In the genomic region with DNA sequence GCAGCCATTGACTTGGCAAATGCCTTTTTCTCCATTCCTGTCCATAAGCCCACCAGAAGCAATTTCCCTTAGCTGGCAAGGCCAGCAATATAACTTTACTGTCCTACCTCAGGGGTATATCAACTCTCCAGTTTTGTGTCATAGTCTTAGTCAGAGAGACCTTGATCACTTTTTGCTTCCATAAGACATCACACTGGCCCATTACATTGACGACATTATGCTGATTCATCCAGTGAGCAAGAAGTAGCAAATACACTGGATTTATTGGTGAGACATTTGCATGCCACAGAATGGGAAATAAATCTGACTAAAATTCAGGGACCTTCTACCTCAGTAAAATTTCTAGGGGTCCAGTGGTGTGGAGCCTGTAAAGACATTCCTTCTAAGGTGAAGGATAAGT, we compare ENCODE assay signal across 17 cellular contexts.
"Had no signal": no experiment of that assay in that cellular context is flagged by ENCODE, and none has a peak within 500 bp of the region (broad histone marks: within the 10 kb centered on the region; RNA-seq: fewer than 3 reads in every experiment).

No MANE protein-coding gene starts in this region.

- FAIRE-seq: kidney had no signal

- H3K4me3 ChIP-seq: dorsolateral prefrontal cortex, mucosa of descending colon, psoas muscle, right lobe of liver, testis, tibial nerve had no signal

- H3K4me1 ChIP-seq: psoas muscle, right lobe of liver, testis, tibial nerve had no signal

- H3K27ac ChIP-seq: dorsolateral prefrontal cortex, neutrophil, psoas muscle, right lobe of liver, testis, tibial nerve had no signal

- H3K9me3 ChIP-seq: neutrophil, psoas muscle, right lobe of liver, testis, tibial nerve had no signal

- ATAC-seq: esophagus mucosa; mucosa of descending colon; naive thymus-derived CD8-positive, alpha-beta T cell; psoas muscle; right lobe of liver; stimulated activated naive B cell treated with anti-CD40 and anti-IgM and Interleukin-4, amounts not matched to agents 10 μg/mL and 1 μg/mL and 100 μg/mL, for 72 hours; stimulated activated naive CD8-positive, alpha-beta T cell treated with anti-CD3 and anti-CD28 coated beads, Interleukin-15, amount 100 ng/mL, for 72 hours had no signal

- DNase-seq: cortex of kidney; dorsolateral prefrontal cortex; effector CD8-positive, alpha-beta T cell; foreskin fibroblast; kidney; mucosa of descending colon; naive thymus-derived CD8-positive, alpha-beta T cell; psoas muscle; retina; right lobe of liver; stimulated activated CD4-positive, alpha-beta T cell treated with anti-CD3 and anti-CD28 coated beads, Interleukin-4, amount 100 ng/mL, for 1 hour; stimulated activated naive B cell treated with anti-CD40 and anti-IgM and Interleukin-4, amounts not matched to agents 10 μg/mL and 1 μg/mL and 100 μg/mL, for 72 hours; stimulated activated naive CD8-positive, alpha-beta T cell treated with anti-CD3 and anti-CD28 coated beads, Interleukin-15, amount 100 ng/mL, for 72 hours; testis had no signal

- H3K36me3 ChIP-seq: neutrophil, right lobe of liver, tibial nerve had no signal

- H3K27me3 ChIP-seq: dorsolateral prefrontal cortex, neutrophil, right lobe of liver, testis, tibial nerve had no signal
